Comparison of ENCODE assay signal across 30 cellular contexts in genomic region chr9:137263506-137263905, GRCh38. TPM values are rescaled to one million over a fixed set of nuclear protein-coding genes. Genes with fewer than 3 reads are reported as not detected.
"Had no signal": no experiment of that assay in that cellular context is flagged by ENCODE, and none has a peak within 500 bp of the region (broad histone marks: within the 10 kb centered on the region; RNA-seq: fewer than 3 reads in every experiment).

No MANE protein-coding gene starts in this region.

- H3K4me3 ChIP-seq: SJSA1 had no signal

- H3K9me3 ChIP-seq: SJSA1 had no signal

- H3K4me1 Mint-ChIP-seq: activated CD4-positive, alpha-beta T cell treated with anti-CD3 and anti-CD28 coated beads, Interleukin-2, amount 10 ng/mL, durations not matched to agents 24 days and 14 days had no signal

- H3K27me3 ChIP-seq: SJSA1 had no signal

- H3K9me3 Mint-ChIP-seq: activated B cell treated with CpG ODN at 0.5 μM for 24 hours; activated CD4-positive, alpha-beta T cell treated with anti-CD3 and anti-CD28 coated beads, Interleukin-2, amount 10 ng/mL, durations not matched to agents 24 days and 14 days; activated naive CD4-positive, alpha-beta T cell treated with anti-CD3 and anti-CD28 coated beads, Interleukin-2, amount 50 U/mL, for 72 hours; activated naive CD8-positive, alpha-beta T cell treated with anti-CD3 and anti-CD28 coated beads, Interleukin-2, amount 50 U/mL, for 24 hours; activated T-cell treated with anti-CD3 and anti-CD28 coated beads, Interleukin-2, amount 50 U/mL, for 4 hours; brain; T-helper 1 cell treated with Interleukin-12 subunit alpha and Interleukin-12 subunit beta and Interleukin-4 antibody, amounts not matched to agents 30 μg/mL and 1 μg/mL, for 36 hours had no signal

- H3K27ac Mint-ChIP-seq: activated B cell treated with CpG ODN at 0.5 μM for 24 hours; activated CD4-positive, alpha-beta T cell treated with anti-CD3 and anti-CD28 coated beads, Interleukin-2, amount 10 ng/mL, durations not matched to agents 24 days and 14 days; activated naive CD4-positive, alpha-beta T cell treated with anti-CD3 and anti-CD28 coated beads, Interleukin-2, amount 50 U/mL, for 72 hours; activated naive CD8-positive, alpha-beta T cell treated with anti-CD3 and anti-CD28 coated beads, Interleukin-2, amount 50 U/mL, for 24 hours; brain; T-helper 1 cell treated with Interleukin-12 subunit alpha and Interleukin-12 subunit beta and Interleukin-4 antibody, amounts not matched to agents 30 μg/mL and 1 μg/mL, for 36 hours had no signal

- FAIRE-seq: astrocyte had no signal

- DNase-seq: activated B cell treated with CpG ODN at 0.5 μM for 24 hours; activated CD4-positive, alpha-beta T cell treated with anti-CD3 and anti-CD28 coated beads for 1 hour; activated CD4-positive, alpha-beta T cell treated with anti-CD3 and anti-CD28 coated beads, Interleukin-2, amount 10 ng/mL, durations not matched to agents 24 days and 14 days; activated CD4-positive, alpha-beta T cell treated with anti-CD3 and anti-CD28 coated beads, Interleukin-2, amount 50 U/mL, for 48 hours; activated CD8-positive, alpha-beta memory T cell treated with anti-CD3 and anti-CD28 coated beads for 24 hours; activated effector memory CD4-positive, alpha-beta T cell treated with anti-CD3 and anti-CD28 coated beads, Interleukin-2, amount 50 U/mL, for 16 hours; activated naive CD4-positive, alpha-beta T cell treated with Interleukin-2 at 50 U/mL for 16 hours; activated naive CD8-positive, alpha-beta T cell treated with anti-CD3 and anti-CD28 coated beads, Interleukin-2, amount 50 U/mL, for 24 hours; activated T-cell treated with anti-CD3 and anti-CD28 coated beads, Interleukin-2, amount 50 U/mL, for 4 hours; amniotic stem cell; KG1; NCI-H1048; NCI-H146; NCI-H1930; NCI-H2171; NCI-H2227 treated with DMSO at 0.1 percent for 48 hours; NCI-H446 treated with DMSO at 0.1 percent for 48 hours; NCI-H526 treated with DMSO at 0.1 percent for 48 hours; NCI-H82; SHP77; T-helper 9 cell had no signal

- ATAC-seq: activated naive CD4-positive, alpha-beta T cell treated with anti-CD3 and anti-CD28 coated beads, Interleukin-2, amount 50 U/mL, for 72 hours; activated naive CD8-positive, alpha-beta T cell treated with anti-CD3 and anti-CD28 coated beads, Interleukin-2, amount 50 U/mL, for 24 hours; activated T-cell treated with anti-CD3 and anti-CD28 coated beads, Interleukin-2, amount 50 U/mL, for 4 hours had no signal

- H3K4me3 Mint-ChIP-seq: activated B cell treated with CpG ODN at 0.5 μM for 24 hours; activated CD4-positive, alpha-beta T cell treated with anti-CD3 and anti-CD28 coated beads, Interleukin-2, amount 10 ng/mL, durations not matched to agents 24 days and 14 days; activated naive CD8-positive, alpha-beta T cell treated with anti-CD3 and anti-CD28 coated beads, Interleukin-2, amount 50 U/mL, for 24 hours; activated T-cell treated with anti-CD3 and anti-CD28 coated beads, Interleukin-2, amount 50 U/mL, for 4 hours; brain; T-helper 1 cell treated with Interleukin-12 subunit alpha and Interleukin-12 subunit beta and Interleukin-4 antibody, amounts not matched to agents 30 μg/mL and 1 μg/mL, for 36 hours had no signal

- H3K27ac ChIP-seq: SJSA1 had no signal

RNA-seq across cellular contexts. Expression of gene STPG3, which starts 12.4 kb away (rescaled TPM):
- total RNA-seq: activated B cell treated with CpG ODN at 0.5 μM for 24 hours; activated naive CD4-positive, alpha-beta T cell treated with anti-CD3 and anti-CD28 coated beads, Interleukin-2, amount 50 U/mL, for 72 hours; activated T-cell treated with anti-CD3 and anti-CD28 coated beads, Interleukin-2, amount 50 U/mL, for 4 hours; astrocyte; LHCN-M2; M059J; RPMI7951; SJSA1 had no signal

RNA-seq across cellular contexts. Expression of gene SLC34A3, which starts 32.8 kb away (rescaled TPM):
- total RNA-seq: activated B cell treated with CpG ODN at 0.5 μM for 24 hours; activated CD4-positive, alpha-beta T cell treated with anti-CD3 and anti-CD28 coated beads, Interleukin-2, amount 10 ng/mL, durations not matched to agents 24 days and 14 days; activated T-cell treated with anti-CD3 and anti-CD28 coated beads, Interleukin-2, amount 50 U/mL, for 4 hours; OCI-LY7; RPMI7951; SJSA1 had no signal
